ENCODE assay signal across 11 cellular contexts in the genomic region with DNA sequence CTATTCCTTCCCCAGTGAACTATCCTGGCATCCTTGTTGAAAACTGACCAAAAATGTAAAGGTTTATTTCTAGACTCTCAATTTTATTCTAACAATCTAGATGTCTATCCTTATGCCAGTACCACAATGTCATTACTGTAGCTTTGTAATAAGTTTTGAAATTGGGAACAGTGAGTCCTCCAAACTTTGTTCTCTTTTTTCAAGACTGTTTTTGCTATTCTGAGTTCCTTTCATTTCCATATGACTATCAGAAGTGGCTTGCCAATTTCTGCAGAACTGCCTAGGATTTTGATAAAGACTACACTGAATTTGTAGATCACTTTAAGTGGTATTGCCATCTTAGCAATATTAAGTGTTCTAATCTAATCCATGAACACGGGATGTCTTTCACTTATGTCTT.
"Had no signal": no experiment of that assay in that cellular context is flagged by ENCODE, and none has a peak within 500 bp of the region (broad histone marks: within the 10 kb centered on the region; RNA-seq: fewer than 3 reads in every experiment).

No MANE protein-coding gene starts in this region.

- ATAC-seq: SK-N-SH treated with all-trans-retinoic acid at 6 μM for 48 hours, upper lobe of right lung had no signal

- H3K9me3 Mint-ChIP-seq: naive B cell had no signal

- H3K27me3 Mint-ChIP-seq: naive B cell had no signal

- DNase-seq: activated CD4-positive, alpha-beta T cell treated with anti-CD3 and anti-CD28 coated beads, Interleukin-2, amount 50 U/mL, for 48 hours; activated CD4-positive, CD25-positive, alpha-beta regulatory T cell treated with anti-CD3 and anti-CD28 coated beads, Interleukin-2, amount 50 U/mL, for 72 hours; islet precursor cell; naive B cell; stimulated activated CD4-positive, alpha-beta T cell treated with anti-CD3 and anti-CD28 coated beads, Interleukin-15, amount 100 ng/mL, for 24 hours; stimulated activated CD4-positive, alpha-beta T cell treated with anti-CD3 and anti-CD28 coated beads, Interleukin-4, amount 100 ng/mL, for 1 hour; stimulated activated naive CD4-positive, alpha-beta T cell treated with Interleukin-2 at 50 U/mL for 16 hours; T-helper 1 cell; T1000; upper lobe of right lung had no signal
